Comparison of ENCODE assay signal across 10 cellular contexts in the genomic region with DNA sequence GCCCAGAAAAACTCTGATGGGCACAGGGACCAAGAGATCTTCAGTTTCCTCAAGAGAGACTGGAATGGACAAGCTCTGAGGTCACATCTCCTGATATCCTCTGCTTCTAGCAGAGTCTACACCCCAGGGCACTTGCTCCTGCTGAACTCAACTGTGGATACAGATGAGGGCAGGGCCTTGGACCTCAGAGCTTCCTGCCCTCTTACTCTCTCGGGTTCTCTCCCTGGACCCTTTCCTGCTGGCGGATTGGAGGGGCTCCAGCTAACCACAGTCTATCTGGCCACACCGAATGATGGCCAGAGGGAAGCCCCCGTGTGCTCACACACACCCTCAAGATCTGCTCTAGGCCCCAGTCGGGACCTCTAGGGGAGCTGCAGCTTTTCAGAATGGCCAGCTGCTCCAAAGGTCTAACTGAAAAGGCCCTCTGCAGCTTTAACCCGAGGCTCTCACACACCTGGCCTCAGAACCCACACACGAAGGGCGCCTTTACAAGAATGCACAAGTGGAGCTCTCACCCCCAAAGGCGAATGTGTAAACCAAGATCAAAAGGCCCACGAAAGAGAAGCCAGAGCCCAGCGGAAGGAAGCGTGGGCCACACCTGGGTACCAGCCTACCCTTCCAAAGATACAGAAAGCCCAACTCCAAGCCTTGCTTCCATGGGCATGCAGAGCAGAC.
DNase-seq lines count a peak whose midpoint lies in the region; ATAC-seq and TF ChIP-seq lines count a peak whose summit lies in the region.
"Had no signal": no experiment of that assay in that cellular context is flagged by ENCODE, and none has a peak within 500 bp of the region (broad histone marks: within the 10 kb centered on the region; RNA-seq: fewer than 3 reads in every experiment).

No MANE protein-coding gene starts in this region.

- H3K9me3 ChIP-seq in heart left ventricle = no peaks in the 10 kb centered on the region
- no peaks in the 10 kb centered on the region for H3K9me3 ChIP-seq in lung (ENCODE audit: control insufficient read depth in 2 of 2, insufficient read depth in 1 of 2, low read length in 1 of 2)
- H3K9me3 ChIP-seq in thyroid gland = no peaks in the 10 kb centered on the region

- POLR2A ChIA-PET in HEK293T (lab: Yijun Ruan, JAX) = no interaction called here

- peaks cover 20% of the 10 kb centered on the region for H3K36me3 Mint-ChIP-seq in activated naive CD4-positive, alpha-beta T cell treated with anti-CD3 and anti-CD28 coated beads for 36 hours (ENCODE audit: low read depth)

- peak overlapping the region in 11 of 12 donors; percentile 62 to 92 (median 86) for H3K27ac ChIP-seq in heart left ventricle
- H3K27ac ChIP-seq in lung (ENCODE audit: low read depth in 1 of 2, low read length in 1 of 2) = peak overlapping the region; percentile 4 to 64
- peak overlapping the region; percentile 91 to 95 (median 95) for H3K27ac ChIP-seq in thyroid gland

- CTCF ChIA-PET in activated naive CD4-positive, alpha-beta T cell treated with anti-CD3 and anti-CD28 coated beads for 36 hours (lab: Charles Lee) = interaction anchor here (0.5 to 1.8 kb wide), 8 partner anchors 10 to 62 kb away, joined by 3 to 7 read pairs (median 5); no protein-coding TSS in a partner anchor
- CTCF ChIA-PET in HEK293T (lab: Yijun Ruan, JAX) = no interaction called here

- H3K4me1 Mint-ChIP-seq in activated naive CD4-positive, alpha-beta T cell treated with anti-CD3 and anti-CD28 coated beads for 36 hours (ENCODE audit: low read depth) = peaks cover 76% of the 10 kb centered on the region

- H3K4me3 Mint-ChIP-seq in activated naive CD4-positive, alpha-beta T cell treated with anti-CD3 and anti-CD28 coated beads for 36 hours = peak overlapping the region; percentile 3

- H3K9me3 Mint-ChIP-seq in activated naive CD4-positive, alpha-beta T cell treated with anti-CD3 and anti-CD28 coated beads for 36 hours = no peaks in the 10 kb centered on the region

- intact Hi-C loops in heart left ventricle (cut with DNase I) = loop anchor here in 5 of 10 donors (5.0 kb wide), 1 partner anchor 36 kb away; no protein-coding TSS in a partner anchor
- intact Hi-C loops in Right ventricle myocardium inferior (cut with DNase I) = loop anchor here (2.0 to 5.0 kb wide), 3 partner anchors 36 to 62 kb away; no protein-coding TSS in a partner anchor
- intact Hi-C loops in activated naive CD4-positive, alpha-beta T cell treated with anti-CD3 and anti-CD28 coated beads for 36 hours (cut with micrococcal nuclease) = no loop called here
- intact Hi-C loops in thyroid gland (cut with DNase I) = no loop called here

- no peaks in the 10 kb centered on the region for H3K27me3 ChIP-seq in heart left ventricle
- no peaks in the 10 kb centered on the region for H3K27me3 ChIP-seq in lung (ENCODE audit: control insufficient read depth, insufficient read depth)
- no peaks in the 10 kb centered on the region for H3K27me3 ChIP-seq in thyroid gland

- TF ChIP-seq CTCF in heart left ventricle (IDR thresholded peaks at IDR 0.05) (no peak), lung (IDR thresholded peaks at IDR 0.05; ENCODE audit: control extremely low read depth, extremely low read depth) (no peak), thyroid gland (IDR thresholded peaks at IDR 0.05) (no peak)

- DNase-seq in heart left ventricle = no peak
- no peak for DNase-seq in Right ventricle myocardium inferior (ENCODE audit: missing footprints)
- peak; percentile 43 for DNase-seq in activated naive CD4-positive, alpha-beta T cell treated with anti-CD3 and anti-CD28 coated beads for 36 hours
- no peak for DNase-seq in lung (ENCODE audit: low spot score)
- DNase-seq in thyroid gland = no peak
- no peak for DNase-seq in HEK293T (ENCODE audit: extremely low spot score)
- no peak for DNase-seq in NCI-H1436 (lab: John Stamatoyannopoulos, UW)
- DNase-seq: amygdala, NCI-H345 had no signal

- H3K36me3 ChIP-seq in heart left ventricle (peaks cover 0 to 26% (median 18%) of the 10 kb centered on the region in 9 donors), lung (ENCODE audit: control insufficient read depth in 2 of 2, insufficient read depth in 2 of 2, low read length in 2 of 2) (peaks cover 0 to 18% of the 10 kb centered on the region in 2 donors), thyroid gland (peaks cover 8 to 11% of the 10 kb centered on the region in 2 donors)

- WGBS in heart left ventricle, 4 donors = 62 to 76% (median 67%) methylated on average over 11 to 12 of the region's 12 CpGs
- 69 to 70% methylated on average over 12 of the region's 12 CpGs for WGBS in lung, 2 donors
- 62 to 70% methylated on average over 11 to 12 of the region's 12 CpGs for WGBS in thyroid gland, 2 donors

- peaks cover 19 to 99% (median 79%) of the 10 kb centered on the region in 12 donors for H3K4me1 ChIP-seq in heart left ventricle
- H3K4me1 ChIP-seq in lung (ENCODE audit: control insufficient read depth in 2 of 2, insufficient read depth in 2 of 2, low read length in 2 of 2) = peaks cover 16 to 58% of the 10 kb centered on the region in 2 donors
- peaks cover 54 to 78% of the 10 kb centered on the region in 2 donors for H3K4me1 ChIP-seq in thyroid gland

- H3K27me3 Mint-ChIP-seq in activated naive CD4-positive, alpha-beta T cell treated with anti-CD3 and anti-CD28 coated beads for 36 hours (ENCODE audit: low read depth) = no peaks in the 10 kb centered on the region

- ATAC-seq in heart left ventricle (no peak), Right ventricle myocardium inferior (no peak), lung (ENCODE audit: insufficient read depth, low FRiP score) (no peak), HG02973 (IDR thresholded peaks at IDR 0.05; ENCODE audit: unreplicated experiment) (no peak)

- H3K4me3 ChIP-seq in heart left ventricle = no peak overlapping the region
- H3K4me3 ChIP-seq in lung = no peak overlapping the region
- H3K4me3 ChIP-seq in thyroid gland (replicated peaks in 1 of 3) = no peak overlapping the region

- TF ChIP-seq POLR2A in heart left ventricle (IDR thresholded peaks at IDR 0.05) (no peak), thyroid gland (IDR thresholded peaks at IDR 0.05) (no peak)

- H3K27ac Mint-ChIP-seq in activated naive CD4-positive, alpha-beta T cell treated with anti-CD3 and anti-CD28 coated beads for 36 hours = no peak overlapping the region

TF ChIP-seq in HEK293T, 16 proteins besides CTCF, POLR2A, EP300 and RAD21:
- no peak for TF ChIP-seq SUZ12 (IDR thresholded peaks at IDR 0.05)
- no peak for TF ChIP-seq LEF1 (IDR thresholded peaks at IDR 0.05; ENCODE audit: borderline replicate concordance)
- TF ChIP-seq TARDBP (IDR thresholded peaks at IDR 0.05) = no peak
- no peak for TF ChIP-seq FOXK2 (IDR thresholded peaks at IDR 0.05)
- TF ChIP-seq FOXM1 (IDR thresholded peaks at IDR 0.05; ENCODE audit: borderline replicate concordance) = no peak
- TF ChIP-seq, protein P1, sequence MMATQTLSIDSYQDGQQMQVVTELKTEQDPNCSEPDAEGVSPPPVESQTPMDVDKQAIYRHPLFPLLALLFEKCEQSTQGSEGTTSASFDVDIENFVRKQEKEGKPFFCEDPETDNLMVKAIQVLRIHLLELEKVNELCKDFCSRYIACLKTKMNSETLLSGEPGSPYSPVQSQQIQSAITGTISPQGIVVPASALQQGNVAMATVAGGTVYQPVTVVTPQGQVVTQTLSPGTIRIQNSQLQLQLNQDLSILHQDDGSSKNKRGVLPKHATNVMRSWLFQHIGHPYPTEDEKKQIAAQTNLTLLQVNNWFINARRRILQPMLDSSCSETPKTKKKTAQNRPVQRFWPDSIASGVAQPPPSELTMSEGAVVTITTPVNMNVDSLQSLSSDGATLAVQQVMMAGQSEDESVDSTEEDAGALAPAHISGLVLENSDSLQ (IDR thresholded peaks at IDR 0.05) = no peak
- TF ChIP-seq ZNF384 (IDR thresholded peaks at IDR 0.05) = no peak
- TF ChIP-seq BHLHE40 (IDR thresholded peaks at IDR 0.05; ENCODE audit: borderline replicate concordance) = no peak
- no peak for TF ChIP-seq NFRKB (IDR thresholded peaks at IDR 0.05)
- no peak for TF ChIP-seq ARNT (IDR thresholded peaks at IDR 0.05)

Comparison
In these comparisons a context has a peak if more than half of its experiments do, and no peak if none do; other contexts are left out.
1. H3K27ac ChIP-seq: peak in every context shown above with its lines; median percentile 95 in thyroid gland; 86 in heart left ventricle; 34 in lung.